8 cellular contexts compared by ENCODE assay signal in genomic region chr6:83215131-83216047, GRCh38. TPM values are rescaled to one million over a fixed set of nuclear protein-coding genes. Genes with fewer than 3 reads are reported as not detected.
DNase-seq lines count a peak whose midpoint lies in the region; ATAC-seq and TF ChIP-seq lines count a peak whose summit lies in the region.

No MANE protein-coding gene starts in this region.

- intact Hi-C loops in CD4-positive, alpha-beta T cell (cut with DNase I, micrococcal nuclease): loop anchor here (1.0 to 10.0 kb wide), 4 partner anchors 148 to 1007 kb away; partner anchors contain the start of gene DOP1A (in 1 of the 2)

- no peaks in the 10 kb centered on the region for H3K9me3 Mint-ChIP-seq in CD4-positive, alpha-beta T cell
- no peaks in the 10 kb centered on the region for H3K9me3 Mint-ChIP-seq in chondrocyte (ENCODE audit: low read depth)

- H3K36me3 ChIP-seq in WERI-Rb-1: no peaks in the 10 kb centered on the region
- no peaks in the 10 kb centered on the region for H3K36me3 ChIP-seq in liver (ENCODE audit: control insufficient read depth in 4 of 4, insufficient read depth in 3 of 4, low read depth in 1 of 4, low read length in 3 of 4)

- no peak overlapping the region for H3K4me3 Mint-ChIP-seq in CD4-positive, alpha-beta T cell
- no peak overlapping the region for H3K4me3 Mint-ChIP-seq in chondrocyte (ENCODE audit: unreplicated experiment)

- H3K27me3 Mint-ChIP-seq in CD4-positive, alpha-beta T cell: peaks cover 11% of the 10 kb centered on the region
- H3K27me3 Mint-ChIP-seq in chondrocyte (ENCODE audit: low read depth): no peaks in the 10 kb centered on the region

- POLR2A ChIA-PET in CD4-positive, alpha-beta T cell (lab: Charles Lee): interaction anchor here (0.7 to 1.9 kb wide), 3 partner anchors 22 to 150 kb away, joined by 3 to 9 read pairs (median 8); partner anchors contain the start of genes DOP1A, PGM3, RWDD2A and UBE3D

- WGBS in liver: 30% methylated on average over 7 of the region's 7 CpGs

- no peak overlapping the region for H3K4me3 ChIP-seq in WERI-Rb-1 (ENCODE audit: low read depth, low read length)
- H3K4me3 ChIP-seq in liver (ENCODE audit: low read depth in 1 of 3, low read length in 3 of 3): no peak overlapping the region

- TF ChIP-seq RAD21 in liver (IDR thresholded peaks at IDR 0.05): peak; percentile 90 to 95

- H3K27me3 ChIP-seq in CD4-positive, alpha-beta T cell (ENCODE audit: control insufficient read depth, insufficient read depth, low read length): peaks cover 4% of the 10 kb centered on the region
- H3K27me3 ChIP-seq in WERI-Rb-1 (ENCODE audit: insufficient read depth, low read depth, severe bottlenecking) (no peaks in the 10 kb centered on the region), liver (ENCODE audit: control insufficient read depth in 4 of 4, insufficient read depth in 4 of 4, low read length in 3 of 4) (no peaks in the 10 kb centered on the region)

- H3K4me1 Mint-ChIP-seq in CD4-positive, alpha-beta T cell (ENCODE audit: low read depth): no peaks in the 10 kb centered on the region
- H3K4me1 Mint-ChIP-seq in chondrocyte (ENCODE audit: low read depth): peaks cover 57% of the 10 kb centered on the region

- no peak overlapping the region for H3K27ac ChIP-seq in CD4-positive, alpha-beta T cell (ENCODE audit: low read depth, low read length)
- H3K27ac ChIP-seq in WERI-Rb-1 (no peak overlapping the region), liver (ENCODE audit: low read depth in 1 of 2, low read length in 2 of 2) (no peak overlapping the region)

- H3K9ac ChIP-seq in liver (ENCODE audit: low read depth in 1 of 2, low read length in 2 of 2): no peak overlapping the region

- H3K36me3 Mint-ChIP-seq in CD4-positive, alpha-beta T cell (ENCODE audit: low read depth): no peaks in the 10 kb centered on the region
- peaks cover 16% of the 10 kb centered on the region for H3K36me3 Mint-ChIP-seq in chondrocyte (ENCODE audit: low read depth)

- H3K9me3 ChIP-seq in CD4-positive, alpha-beta T cell (ENCODE audit: control insufficient read depth, low read length): no peaks in the 10 kb centered on the region
- H3K9me3 ChIP-seq in WERI-Rb-1 (ENCODE audit: severe bottlenecking) (no peaks in the 10 kb centered on the region), liver (ENCODE audit: control insufficient read depth in 4 of 4, low read length in 3 of 4) (no peaks in the 10 kb centered on the region)

- CTCF ChIA-PET in CD4-positive, alpha-beta T cell (lab: Charles Lee): interaction anchor here (0.5 to 2.9 kb wide), 15 partner anchors 9 to 983 kb away, joined by 3 to 13 read pairs (median 3); partner anchors contain the start of genes DOP1A, PGM3, RWDD2A and UBE3D

- peak; percentile 83 for TF ChIP-seq CTCF in CD4-positive, alpha-beta T cell (IDR thresholded peaks at IDR 0.05)
- TF ChIP-seq CTCF in WERI-Rb-1 (IDR thresholded peaks at IDR 0.05; ENCODE audit: low read depth, low read length): peak; percentile 79
- peak; percentile 90 for TF ChIP-seq CTCF in chondrocyte (IDR thresholded peaks at IDR 0.05)
- peak; percentile 89 for TF ChIP-seq CTCF in liver (IDR thresholded peaks at IDR 0.05; ENCODE audit: low read depth, low read length, missing input control)

- peak; percentile 98 for ATAC-seq in CD4-positive, alpha-beta T cell (ENCODE audit: poor library complexity)
- ATAC-seq in GM19025 (IDR thresholded peaks at IDR 0.05; ENCODE audit: low read depth, unreplicated experiment): peak; percentile 98
- peak; percentile 99 for ATAC-seq in HG03135 (IDR thresholded peaks at IDR 0.05; ENCODE audit: unreplicated experiment)

- H3K27ac Mint-ChIP-seq in CD4-positive, alpha-beta T cell: no peak overlapping the region
- H3K27ac Mint-ChIP-seq in chondrocyte (ENCODE audit: unreplicated experiment): peak overlapping the region; percentile 90

- H3K4me1 ChIP-seq in liver (ENCODE audit: control insufficient read depth in 4 of 4, insufficient read depth in 4 of 4, low read length in 3 of 4): no peaks in the 10 kb centered on the region

- DNase-seq in CD4-positive, alpha-beta T cell: peak in 9 of 10 experiments; percentile 23 to 49 (median 32)
- DNase-seq in NCI-H2171 treated with DMSO at 0.1 percent for 48 hours (lab: John Stamatoyannopoulos, UW) (peak; percentile 83), WERI-Rb-1 (peak; percentile 78), chondrocyte (ENCODE audit: low spot score) (no peak)
- peak; percentile 26 for DNase-seq in stimulated activated CD8-positive, alpha-beta memory T cell treated with anti-CD3 and anti-CD28 coated beads, Interleukin-12 subunit alpha, Interleukin-12 subunit beta, amount 100 ng/mL, for 1 hour (ENCODE audit: low read depth)

TF ChIP-seq in liver, 16 proteins besides CTCF, POLR2A, EP300 and RAD21:
- TF ChIP-seq YY1 (IDR thresholded peaks at IDR 0.05): peak; percentile 20
- no peak for TF ChIP-seq MAX (IDR thresholded peaks at IDR 0.05)
- TF ChIP-seq SP1 (IDR thresholded peaks at IDR 0.05): no peak
- TF ChIP-seq RXRA (IDR thresholded peaks at IDR 0.05): peak in 1 of 2 donors; percentile 3

RNA-seq across cellular contexts. Expression of gene RWDD2A, which starts 22.2 kb away (rescaled TPM):
- 1 to 10 TPM; 2.8 to 3.0 TPM for total RNA-seq in CD4-positive, alpha-beta T cell
- total RNA-seq in chondrocyte (6.4 to 7.8 TPM (median 6.5 TPM) in 3 replicates), liver (1 to 10 TPM; 1.9 to 5.5 TPM)
- 1 to 10 TPM; 1.9 to 2.8 TPM for polyA plus RNA-seq in liver

RNA-seq across cellular contexts. Expression of gene PGM3, which starts 22.3 kb away (rescaled TPM):
- 10 to 100 TPM; 22.6 to 25.3 TPM for total RNA-seq in CD4-positive, alpha-beta T cell
- 130 to 159 TPM (median 135 TPM) in 3 replicates for total RNA-seq in chondrocyte
- 10 to 100 TPM; 21.8 to 61.1 TPM for total RNA-seq in liver
- polyA plus RNA-seq in liver: 10 to 100 TPM; 14.7 to 30.3 TPM
